In genomic region chr3:143826296-143826695, GRCh38 we compare ENCODE assay signal across 11 cellular contexts. TPM values are rescaled to one million over a fixed set of nuclear protein-coding genes. Genes with fewer than 3 reads are reported as not detected.
A peak's percentile ranks its signal among the peaks of the same experiment; 100 is the strongest.
DNase-seq lines count a peak whose midpoint lies in the region; ATAC-seq and TF ChIP-seq lines count a peak whose summit lies in the region.
"Had no signal": no experiment of that assay in that cellular context is flagged by ENCODE, and none has a peak within 500 bp of the region (broad histone marks: within the 10 kb centered on the region; RNA-seq: fewer than 3 reads in every experiment).

No MANE protein-coding gene starts in this region.

- H3K9me3 Mint-ChIP-seq in activated CD4-positive, alpha-beta memory T cell treated with anti-CD3 and anti-CD28 coated beads, Interleukin-2, amount 10 ng/mL, durations not matched to agents 7 days and 5 days = no peaks in the 10 kb centered on the region
- H3K9me3 Mint-ChIP-seq: H9 had no signal

- intact Hi-C loops in left lung (cut with DNase I) = no loop called here

- no peaks in the 10 kb centered on the region for H3K27me3 Mint-ChIP-seq in activated CD4-positive, alpha-beta memory T cell treated with anti-CD3 and anti-CD28 coated beads, Interleukin-2, amount 10 ng/mL, durations not matched to agents 7 days and 5 days

- CTCF ChIA-PET in activated CD4-positive, alpha-beta memory T cell treated with anti-CD3 and anti-CD28 coated beads, Interleukin-2, amount 10 ng/mL, durations not matched to agents 7 days and 5 days (lab: Charles Lee) = interaction anchor here (0.9 kb wide), 1 partner anchor 146 kb away, joined by 4 read pairs; the partner anchor contains the start of gene DIPK2A

- no peak overlapping the region for H3K4me3 ChIP-seq in left lung
- H3K4me3 ChIP-seq: gastrocnemius medialis had no signal

- peaks cover 55% of the 10 kb centered on the region for H3K4me1 Mint-ChIP-seq in activated CD4-positive, alpha-beta memory T cell treated with anti-CD3 and anti-CD28 coated beads, Interleukin-2, amount 10 ng/mL, durations not matched to agents 7 days and 5 days
- H3K4me1 Mint-ChIP-seq: H9 had no signal

- no peaks in the 10 kb centered on the region for H3K36me3 ChIP-seq in left lung
- H3K36me3 ChIP-seq: gastrocnemius medialis had no signal

- ATAC-seq in left lung = peak; percentile 54
- no peak for ATAC-seq in GM19455 (IDR thresholded peaks at IDR 0.05; ENCODE audit: unreplicated experiment)
- ATAC-seq in HG03135 (IDR thresholded peaks at IDR 0.05; ENCODE audit: unreplicated experiment) = no peak
- ATAC-seq: gastrocnemius medialis had no signal

- H3K9me3 ChIP-seq in left lung = no peaks in the 10 kb centered on the region
- H3K9me3 ChIP-seq: gastrocnemius medialis had no signal

- DNase-seq in Ammon's horn (ENCODE audit: low spot score) = peak; percentile 72
- peak; percentile 53 for DNase-seq in GDM1 (lab: John Stamatoyannopoulos, UW)
- DNase-seq in activated CD4-positive, alpha-beta memory T cell treated with anti-CD3 and anti-CD28 coated beads, Interleukin-2, amount 10 ng/mL, durations not matched to agents 7 days and 5 days = no peak
- no peak for DNase-seq in left lung
- no peak for DNase-seq in superior temporal gyrus (ENCODE audit: extremely low spot score)
- DNase-seq in stimulated activated CD4-positive, alpha-beta T cell treated with anti-CD3 and anti-CD28 coated beads, Interleukin-4, amount 100 ng/mL, for 1 hour = no peak
- DNase-seq: H9, NCI-H2081 treated with DMSO at 0.1 percent for 48 hours had no signal

- POLR2A ChIA-PET in activated CD4-positive, alpha-beta memory T cell treated with anti-CD3 and anti-CD28 coated beads, Interleukin-2, amount 10 ng/mL, durations not matched to agents 7 days and 5 days (lab: Charles Lee) = interaction anchor here (3.2 kb wide), 1 partner anchor 146 kb away, joined by 19 read pairs; the partner anchor contains the start of gene DIPK2A

- no peak for TF ChIP-seq CTCF in left lung (IDR thresholded peaks at IDR 0.05)

- H3K27me3 ChIP-seq in left lung = no peaks in the 10 kb centered on the region
- H3K27me3 ChIP-seq: gastrocnemius medialis had no signal

- no peak overlapping the region for H3K4me3 Mint-ChIP-seq in activated CD4-positive, alpha-beta memory T cell treated with anti-CD3 and anti-CD28 coated beads, Interleukin-2, amount 10 ng/mL, durations not matched to agents 7 days and 5 days
- H3K4me3 Mint-ChIP-seq: H9 had no signal

- peaks cover 4 to 61% of the 10 kb centered on the region in 2 donors for H3K4me1 ChIP-seq in left lung

- H3K27ac ChIP-seq in left lung = peak overlapping the region in 1 of 2 donors; percentile 76
- H3K27ac ChIP-seq: gastrocnemius medialis had no signal

- H3K36me3 Mint-ChIP-seq in activated CD4-positive, alpha-beta memory T cell treated with anti-CD3 and anti-CD28 coated beads, Interleukin-2, amount 10 ng/mL, durations not matched to agents 7 days and 5 days (ENCODE audit: low read depth) = peaks cover 44% of the 10 kb centered on the region

- peak overlapping the region; percentile 78 for H3K27ac Mint-ChIP-seq in activated CD4-positive, alpha-beta memory T cell treated with anti-CD3 and anti-CD28 coated beads, Interleukin-2, amount 10 ng/mL, durations not matched to agents 7 days and 5 days

RNA-seq across cellular contexts. Expression of gene SLC9A9, which starts 22.0 kb away (rescaled TPM):
- total RNA-seq in activated CD4-positive, alpha-beta memory T cell treated with anti-CD3 and anti-CD28 coated beads, Interleukin-2, amount 10 ng/mL, durations not matched to agents 7 days and 5 days = 10 to 100 TPM; 16.9 to 18.5 TPM
- 10 to 100 TPM; 15.7 to 17.9 TPM for total RNA-seq in left lung

Comparison
In these comparisons a context has a peak if more than half of its experiments do, and no peak if none do; other contexts are left out.
1. DNase-seq: peak in Ammon's horn (single experiment) and GDM1 (single experiment); none in activated CD4-positive, alpha-beta memory T cell treated with anti-CD3 and anti-CD28 coated beads, Interleukin-2, amount 10 ng/mL, durations not matched to agents 7 days and 5 days (single experiment), left lung (0 of 2), superior temporal gyrus (single experiment) and stimulated activated CD4-positive, alpha-beta T cell treated with anti-CD3 and anti-CD28 coated beads, Interleukin-4, amount 100 ng/mL, for 1 hour (single experiment).